In the genomic region with DNA sequence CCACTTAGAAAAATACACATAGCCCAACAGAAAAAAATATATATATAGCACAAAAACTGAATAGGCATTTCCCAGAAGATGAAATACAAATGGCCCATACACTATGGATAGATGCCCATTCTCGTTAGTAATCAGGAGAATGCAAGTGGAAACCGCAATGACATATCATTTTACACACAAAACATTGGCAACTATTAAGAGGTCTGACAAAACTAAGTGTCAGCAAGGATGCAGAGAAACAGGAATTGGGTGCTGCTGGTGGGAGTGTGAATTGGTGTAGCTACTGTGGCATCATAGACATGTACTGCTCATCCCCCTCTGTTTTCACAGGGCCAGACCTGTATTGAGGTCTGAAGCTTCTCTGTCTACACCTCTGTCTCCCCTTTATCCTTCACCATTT, we compare ENCODE assay signal across 21 cellular contexts.
DNase-seq lines count a peak whose midpoint lies in the region; ATAC-seq, FAIRE-seq and TF ChIP-seq lines count a peak whose summit lies in the region.
"Had no signal": no experiment of that assay in that cellular context is flagged by ENCODE, and none has a peak within 500 bp of the region (broad histone marks: within the 10 kb centered on the region; RNA-seq: fewer than 3 reads in every experiment).

No MANE protein-coding gene starts in this region.

- no peak overlapping the region for H3K27ac Mint-ChIP-seq in astrocyte (ENCODE audit: unreplicated experiment)
- H3K27ac Mint-ChIP-seq: CD14-positive monocyte had no signal

- H3K4me3 Mint-ChIP-seq in astrocyte (ENCODE audit: unreplicated experiment): no peak overlapping the region
- H3K4me3 Mint-ChIP-seq: CD14-positive monocyte had no signal

- H4K20me1 ChIP-seq in astrocyte (ENCODE audit: insufficient read depth, low read length): no peaks in the 10 kb centered on the region

- H3K36me3 ChIP-seq in ACC112 (ENCODE audit: insufficient read depth, low read length): no peaks in the 10 kb centered on the region
- H3K36me3 ChIP-seq in astrocyte (ENCODE audit: insufficient read depth, low read length): no peaks in the 10 kb centered on the region

- H3K27ac ChIP-seq in ACC112 (ENCODE audit: low read depth, low read length) (peak overlapping the region; percentile 37; the same call in 1 of the 2 replicates), astrocyte (ENCODE audit: low read depth, low read length) (no peak overlapping the region)
- H3K27ac ChIP-seq: RWPE1 had no signal

- DNase-seq in LHCN-M2 (ENCODE audit: low read depth): peak; percentile 11
- no peak for DNase-seq in astrocyte (ENCODE audit: low read depth)
- peak; percentile 32 for DNase-seq in fibroblast of mammary gland (ENCODE audit: low read depth)
- no peak for DNase-seq in DMS 273 (lab: John Stamatoyannopoulos, UW; ENCODE audit: unreplicated experiment)
- DNase-seq in NCI-H446 treated with DMSO at 0.1 percent for 48 hours (lab: John Stamatoyannopoulos, UW): no peak
- DNase-seq: AML-193; COR-L47; DMS153; EL; HCEC 1CT; IMR-90; Karpas-422; NCI-H1436; NCI-H2081; NCI-H226; NCI-H526 treated with DMSO at 0.1 percent for 48 hours; NK-92 treated with Interleukin-12 subunit alpha and Interleukin-12 subunit beta, amount 100 ng/mL, for 24 hours had no signal

- H3K9me3 Mint-ChIP-seq in astrocyte (ENCODE audit: unreplicated experiment): no peaks in the 10 kb centered on the region

- H3K4me3 ChIP-seq in ACC112 (ENCODE audit: low read depth, low read length) (no peak overlapping the region), astrocyte (ENCODE audit: insufficient read depth, low read depth, low read length) (no peak overlapping the region), fibroblast of mammary gland (ENCODE audit: control insufficient read depth, low read depth, low read length) (no peak overlapping the region)

- H3K79me2 ChIP-seq in ACC112 (ENCODE audit: control insufficient read depth, insufficient read depth, low read length, unreplicated experiment): no peaks in the 10 kb centered on the region
- no peaks in the 10 kb centered on the region for H3K79me2 ChIP-seq in astrocyte (ENCODE audit: insufficient read depth, low read length)

- H3K4me1 ChIP-seq in ACC112 (ENCODE audit: control insufficient read depth, insufficient read depth, low read length, unreplicated experiment) (peaks cover 3% of the 10 kb centered on the region), astrocyte (ENCODE audit: insufficient read depth, low read length) (no peaks in the 10 kb centered on the region)

- peak; percentile 52 for FAIRE-seq in astrocyte (lab: Jason Lieb, UNC)

- no peaks in the 10 kb centered on the region for H3K36me3 Mint-ChIP-seq in astrocyte (ENCODE audit: low read depth, unreplicated experiment)
- H3K36me3 Mint-ChIP-seq: CD14-positive monocyte had no signal

- H3K9me3 ChIP-seq in astrocyte (ENCODE audit: insufficient read depth, low read depth, low read length): no peaks in the 10 kb centered on the region

- TF ChIP-seq CTCF in astrocyte (IDR thresholded peaks at IDR 0.05; ENCODE audit: insufficient read depth, low read depth, low read length) (no peak), fibroblast of mammary gland (conservative IDR thresholded peaks at IDR 0.05; ENCODE audit: control insufficient read depth, insufficient read depth, low read depth, low read length) (no peak)

- H3K27me3 ChIP-seq in ACC112 (ENCODE audit: insufficient read depth, low read length) (no peaks in the 10 kb centered on the region), astrocyte (ENCODE audit: insufficient read depth, low read length) (no peaks in the 10 kb centered on the region)

- peaks cover 4% of the 10 kb centered on the region for H3K4me1 Mint-ChIP-seq in astrocyte (ENCODE audit: low read depth, unreplicated experiment)
- H3K4me1 Mint-ChIP-seq: CD14-positive monocyte had no signal

- H3K27me3 Mint-ChIP-seq in astrocyte (ENCODE audit: low read depth, unreplicated experiment): no peaks in the 10 kb centered on the region

- H2AFZ ChIP-seq in ACC112 (ENCODE audit: low read length, unreplicated experiment) (no peak overlapping the region), astrocyte (ENCODE audit: low read depth, low read length) (no peak overlapping the region)

- ATAC-seq in GM19023 (IDR thresholded peaks at IDR 0.05; ENCODE audit: unreplicated experiment): no peak

- H3K4me2 ChIP-seq in astrocyte (ENCODE audit: low read length): no peak overlapping the region

- no peak overlapping the region for H3K9ac ChIP-seq in astrocyte (ENCODE audit: low read length)

Comparison
In these comparisons a context has a peak if more than half of its experiments do, and no peak if none do; other contexts are left out.
1. DNase-seq: peak in LHCN-M2 (single experiment) and fibroblast of mammary gland (single experiment); none in astrocyte (single experiment), DMS 273 (single experiment) and NCI-H446 treated with DMSO at 0.1 percent for 48 hours (single experiment).